Comparison of ENCODE assay signal across 1 cellular context in genomic region chr21:45098867-45099266, GRCh38.
TF ChIP-seq lines count a peak whose summit lies in the region.

No MANE protein-coding gene starts in this region.

TF ChIP-seq in GM23338, 12 proteins besides CTCF, POLR2A, EP300 and RAD21 (continued from another document):
- TF ChIP-seq, protein P1, sequence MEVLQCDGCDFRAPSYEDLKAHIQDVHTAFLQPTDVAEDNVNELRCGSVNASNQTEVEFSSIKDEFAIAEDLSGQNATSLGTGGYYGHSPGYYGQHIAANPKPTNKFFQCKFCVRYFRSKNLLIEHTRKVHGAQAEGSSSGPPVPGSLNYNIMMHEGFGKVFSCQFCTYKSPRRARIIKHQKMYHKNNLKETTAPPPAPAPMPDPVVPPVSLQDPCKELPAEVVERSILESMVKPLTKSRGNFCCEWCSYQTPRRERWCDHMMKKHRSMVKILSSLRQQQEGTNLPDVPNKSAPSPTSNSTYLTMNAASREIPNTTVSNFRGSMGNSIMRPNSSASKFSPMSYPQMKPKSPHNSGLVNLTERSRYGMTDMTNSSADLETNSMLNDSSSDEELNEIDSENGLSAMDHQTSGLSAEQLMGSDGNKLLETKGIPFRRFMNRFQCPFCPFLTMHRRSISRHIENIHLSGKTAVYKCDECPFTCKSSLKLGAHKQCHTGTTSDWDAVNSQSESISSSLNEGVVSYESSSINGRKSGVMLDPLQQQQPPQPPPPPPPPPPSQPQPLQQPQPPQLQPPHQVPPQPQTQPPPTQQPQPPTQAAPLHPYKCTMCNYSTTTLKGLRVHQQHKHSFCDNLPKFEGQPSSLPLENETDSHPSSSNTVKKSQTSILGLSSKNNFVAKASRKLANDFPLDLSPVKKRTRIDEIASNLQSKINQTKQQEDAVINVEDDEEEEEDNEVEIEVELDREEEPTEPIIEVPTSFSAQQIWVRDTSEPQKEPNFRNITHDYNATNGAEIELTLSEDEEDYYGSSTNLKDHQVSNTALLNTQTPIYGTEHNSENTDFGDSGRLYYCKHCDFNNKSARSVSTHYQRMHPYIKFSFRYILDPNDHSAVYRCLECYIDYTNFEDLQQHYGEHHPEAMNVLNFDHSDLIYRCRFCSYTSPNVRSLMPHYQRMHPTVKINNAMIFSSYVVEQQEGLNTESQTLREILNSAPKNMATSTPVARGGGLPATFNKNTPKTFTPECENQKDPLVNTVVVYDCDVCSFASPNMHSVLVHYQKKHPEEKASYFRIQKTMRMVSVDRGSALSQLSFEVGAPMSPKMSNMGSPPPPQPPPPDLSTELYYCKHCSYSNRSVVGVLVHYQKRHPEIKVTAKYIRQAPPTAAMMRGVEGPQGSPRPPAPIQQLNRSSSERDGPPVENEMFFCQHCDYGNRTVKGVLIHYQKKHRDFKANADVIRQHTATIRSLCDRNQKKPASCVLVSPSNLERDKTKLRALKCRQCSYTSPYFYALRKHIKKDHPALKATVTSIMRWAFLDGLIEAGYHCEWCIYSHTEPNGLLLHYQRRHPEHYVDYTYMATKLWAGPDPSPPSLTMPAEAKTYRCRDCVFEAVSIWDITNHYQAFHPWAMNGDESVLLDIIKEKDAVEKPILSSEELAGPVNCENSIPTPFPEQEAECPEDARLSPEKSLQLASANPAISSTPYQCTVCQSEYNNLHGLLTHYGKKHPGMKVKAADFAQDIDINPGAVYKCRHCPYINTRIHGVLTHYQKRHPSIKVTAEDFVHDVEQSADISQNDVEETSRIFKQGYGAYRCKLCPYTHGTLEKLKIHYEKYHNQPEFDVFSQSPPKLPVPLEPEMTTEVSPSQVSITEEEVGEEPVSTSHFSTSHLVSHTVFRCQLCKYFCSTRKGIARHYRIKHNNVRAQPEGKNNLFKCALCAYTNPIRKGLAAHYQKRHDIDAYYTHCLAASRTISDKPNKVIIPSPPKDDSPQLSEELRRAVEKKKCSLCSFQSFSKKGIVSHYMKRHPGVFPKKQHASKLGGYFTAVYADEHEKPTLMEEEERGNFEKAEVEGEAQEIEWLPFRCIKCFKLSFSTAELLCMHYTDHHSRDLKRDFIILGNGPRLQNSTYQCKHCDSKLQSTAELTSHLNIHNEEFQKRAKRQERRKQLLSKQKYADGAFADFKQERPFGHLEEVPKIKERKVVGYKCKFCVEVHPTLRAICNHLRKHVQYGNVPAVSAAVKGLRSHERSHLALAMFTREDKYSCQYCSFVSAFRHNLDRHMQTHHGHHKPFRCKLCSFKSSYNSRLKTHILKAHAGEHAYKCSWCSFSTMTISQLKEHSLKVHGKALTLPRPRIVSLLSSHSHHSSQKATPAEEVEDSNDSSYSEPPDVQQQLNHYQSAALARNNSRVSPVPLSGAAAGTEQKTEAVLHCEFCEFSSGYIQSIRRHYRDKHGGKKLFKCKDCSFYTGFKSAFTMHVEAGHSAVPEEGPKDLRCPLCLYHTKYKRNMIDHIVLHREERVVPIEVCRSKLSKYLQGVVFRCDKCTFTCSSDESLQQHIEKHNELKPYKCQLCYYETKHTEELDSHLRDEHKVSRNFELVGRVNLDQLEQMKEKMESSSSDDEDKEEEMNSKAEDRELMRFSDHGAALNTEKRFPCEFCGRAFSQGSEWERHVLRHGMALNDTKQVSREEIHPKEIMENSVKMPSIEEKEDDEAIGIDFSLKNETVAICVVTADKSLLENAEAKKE (CRISPR knock-in tag; IDR thresholded peaks at IDR 0.05), result no peak
- no peak for TF ChIP-seq JUNB (IDR thresholded peaks at IDR 0.05; ENCODE audit: unreplicated experiment)
- no peak for TF ChIP-seq CREB1 (CRISPR knock-in tag; IDR thresholded peaks at IDR 0.05; ENCODE audit: low read depth)
